8 cellular contexts compared by ENCODE assay signal in the genomic region with DNA sequence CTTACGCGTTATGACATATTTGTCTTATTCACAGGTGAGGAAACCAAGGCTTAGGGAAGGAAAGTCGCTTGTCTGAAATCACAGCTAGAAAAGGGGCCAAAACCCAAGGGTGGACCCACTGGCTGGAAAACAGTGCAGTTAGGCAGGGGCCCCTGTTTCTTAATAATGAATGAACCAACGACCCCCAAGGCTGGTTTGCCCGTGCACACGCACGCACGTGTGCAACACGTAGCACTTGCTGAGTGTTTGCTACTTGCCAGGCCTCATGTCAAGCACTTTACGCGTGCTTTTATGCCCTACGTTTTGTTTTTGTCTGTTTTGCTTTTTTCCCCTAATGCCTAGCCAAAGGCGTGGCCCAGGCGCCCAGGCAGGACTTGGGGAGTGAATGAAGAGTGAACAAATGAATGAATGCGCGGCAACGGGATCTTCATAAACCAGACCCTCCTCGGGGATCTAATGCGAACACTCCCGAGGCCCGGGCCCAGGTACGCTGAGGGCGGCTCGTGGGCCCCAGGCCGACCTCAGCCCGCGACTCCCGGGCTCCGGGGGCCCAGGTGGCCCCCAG. TPM values are rescaled to one million over a fixed set of nuclear protein-coding genes. Genes with fewer than 3 reads are reported as not detected.
DNase-seq lines count a peak whose midpoint lies in the region; ATAC-seq, FAIRE-seq and TF ChIP-seq lines count a peak whose summit lies in the region.

No MANE protein-coding gene starts in this region.

- FAIRE-seq in GM19239 (lab: Jason Lieb, UNC): peak; percentile 77

- peak overlapping the region; percentile 88 for H3K9ac ChIP-seq in fibroblast of lung (ENCODE audit: insufficient read depth, low read length)
- H3K9ac ChIP-seq in trophoblast cell (ENCODE audit: low read length): peak overlapping the region; percentile 55

- CTCF ChIA-PET in AG04449 (lab: Yijun Ruan, JAX): interaction anchor here (0.6 to 1.5 kb wide), 2 partner anchors 27 kb away, joined by 3 to 7 read pairs; no protein-coding TSS in a partner anchor

- H4K8ac ChIP-seq in trophoblast cell (ENCODE audit: low read depth, low read length): peak overlapping the region; percentile 89

- H3K9me3 ChIP-seq in fibroblast of lung (ENCODE audit: control insufficient read depth, insufficient read depth, low read depth, low read length) (no peaks in the 10 kb centered on the region), trophoblast cell (ENCODE audit: insufficient read depth, low read depth, low read length) (no peaks in the 10 kb centered on the region)

- H2AFZ ChIP-seq in fibroblast of lung (ENCODE audit: low read length): peak overlapping the region; percentile 71
- peak overlapping the region; percentile 77 for H2AFZ ChIP-seq in trophoblast cell (ENCODE audit: insufficient read depth, low read length, poor library complexity)

- H2BK120ac ChIP-seq in trophoblast cell (ENCODE audit: insufficient read depth, low read length, poor library complexity): peak overlapping the region; percentile 30

- peak overlapping the region; percentile 35 for H2BK5ac ChIP-seq in trophoblast cell (ENCODE audit: low read depth, low read length, poor library complexity)

- H3K23ac ChIP-seq in trophoblast cell (ENCODE audit: low read length): no peak overlapping the region

- H2AK5ac ChIP-seq in trophoblast cell (ENCODE audit: low read length): no peak overlapping the region

- no CpG with 5 or more reads among the region's 29 CpGs for WGBS in trophoblast cell (ENCODE audit: extremely low coverage, insufficient coverage, insufficient read length)

- H3K27me3 ChIP-seq in fibroblast of lung (ENCODE audit: control insufficient read depth, insufficient read depth, low read length) (no peaks in the 10 kb centered on the region), trophoblast cell (ENCODE audit: insufficient read depth, low read length) (no peaks in the 10 kb centered on the region)

- H3K4me2 ChIP-seq in fibroblast of lung (ENCODE audit: extremely low read depth, insufficient read depth, low read length) (peak overlapping the region; percentile 93), trophoblast cell (ENCODE audit: low read length) (peak overlapping the region; percentile 74)

- H3K4me1 ChIP-seq in fibroblast of lung (ENCODE audit: control insufficient read depth, extremely low read depth, insufficient read depth, low read length) (peaks cover 5% of the 10 kb centered on the region), trophoblast cell (ENCODE audit: control insufficient read depth in 1 of 2, insufficient read depth in 2 of 2, low read length in 2 of 2) (peaks cover 3% of the 10 kb centered on the region in 2 experiments)

- POLR2A ChIA-PET in AG04449 (lab: Yijun Ruan, JAX): no interaction called here

- peak overlapping the region; percentile 21 for H4K12ac ChIP-seq in trophoblast cell (ENCODE audit: low read depth, low read length)

- DNase-seq in AG04449 (ENCODE audit: low read depth, low spot score): no peak
- DNase-seq in GM19239 (ENCODE audit: insufficient read length, low spot score): no peak
- peak; percentile 9 for DNase-seq in SW480 (ENCODE audit: low spot score)
- DNase-seq in fibroblast of lung (ENCODE audit: low read depth in 2 of 2): no peak
- DNase-seq in trophoblast cell: peak in 1 of 2 donors; percentile 40
- DNase-seq in NCI-H526 treated with DMSO at 0.1 percent for 48 hours (lab: John Stamatoyannopoulos, UW): no peak

- H3K27ac ChIP-seq in fibroblast of lung (ENCODE audit: insufficient read depth, low read length) (peak overlapping the region; percentile 14), trophoblast cell (ENCODE audit: low read depth, low read length) (peak overlapping the region; percentile 59)

- peak overlapping the region; percentile 58 for H3K4ac ChIP-seq in trophoblast cell (ENCODE audit: low read depth, low read length)

- no peaks in the 10 kb centered on the region for H3K36me3 ChIP-seq in fibroblast of lung (ENCODE audit: control insufficient read depth, insufficient read depth, low read length)
- H3K36me3 ChIP-seq in trophoblast cell (ENCODE audit: control insufficient read depth in 1 of 2, insufficient read depth in 2 of 2, low read length in 2 of 2): no peaks in the 10 kb centered on the region

- H3K4me3 ChIP-seq in AG04449 (ENCODE audit: low read depth, low read length): peak overlapping the region; percentile 77
- H3K4me3 ChIP-seq in fibroblast of lung (replicated peaks in 1 of 4; ENCODE audit: control extremely low read depth in 1 of 4, insufficient read depth in 1 of 4, low read depth in 3 of 4, low read length in 4 of 4): peak overlapping the region; percentile 34 to 90 (median 80)
- H3K4me3 ChIP-seq in trophoblast cell (ENCODE audit: low read depth, low read length): peak overlapping the region; percentile 78

- peaks cover 10% of the 10 kb centered on the region for H3K79me1 ChIP-seq in trophoblast cell (ENCODE audit: low read length)

- no peaks in the 10 kb centered on the region for H4K20me1 ChIP-seq in fibroblast of lung (ENCODE audit: control insufficient read depth, extremely low read depth, insufficient read depth, low read length)

- peak overlapping the region; percentile 2 for H3K18ac ChIP-seq in trophoblast cell (ENCODE audit: low read length)

- H3K79me2 ChIP-seq in fibroblast of lung (ENCODE audit: control insufficient read depth, insufficient read depth, low read length): peaks cover 41% of the 10 kb centered on the region
- H3K79me2 ChIP-seq in trophoblast cell (ENCODE audit: control insufficient read depth, insufficient read depth, low read length, poor library complexity): peaks cover 13% of the 10 kb centered on the region

- H2BK12ac ChIP-seq in trophoblast cell (ENCODE audit: low read length): no peak overlapping the region

- TF ChIP-seq CTCF in AG04449 (IDR thresholded peaks at IDR 0.05; ENCODE audit: insufficient read depth, low read length, missing control alignments) (no peak), fibroblast of lung (conservative IDR thresholded peaks at IDR 0.05 in 1 of 2, IDR thresholded peaks at IDR 0.05 in 1 of 2; ENCODE audit: low read depth in 1 of 2, low read length in 2 of 2) (no peak)

- H4K91ac ChIP-seq in trophoblast cell (ENCODE audit: low read depth, low read length): peak overlapping the region; percentile 48

- peak overlapping the region; percentile 69 for H3K14ac ChIP-seq in trophoblast cell (ENCODE audit: low read length)

- ATAC-seq in HG02610 (IDR thresholded peaks at IDR 0.05; ENCODE audit: unreplicated experiment) (no peak), GM18867 (IDR thresholded peaks at IDR 0.05; ENCODE audit: unreplicated experiment) (no peak)

RNA-seq across cellular contexts. Expression of a gene that starts 0.6 kb away (rescaled TPM):
- 31.8 and 48.6 TPM in 2 replicates for total RNA-seq in fibroblast of lung
- 59.1 and 70.2 TPM in 2 replicates for polyA plus RNA-seq in fibroblast of lung
- polyA plus RNA-seq in fibroblast of lung (2012): 62.9 and 68.5 TPM in 2 replicates
- polyA minus RNA-seq in fibroblast of lung (ENCODE audit: low replicate concordance): 261 and 483 TPM in 2 replicates
- 86.2 and 87.9 TPM in 2 replicates for polyA plus RNA-seq in trophoblast cell (2013)

RNA-seq across cellular contexts. Expression of a gene that starts 50.9 kb away (rescaled TPM):
- 71.9 and 83.1 TPM in 2 replicates for total RNA-seq in fibroblast of lung
- 26.6 and 29.7 TPM in 2 replicates for polyA plus RNA-seq in fibroblast of lung
- polyA plus RNA-seq in fibroblast of lung (2012): 26.5 and 26.7 TPM in 2 replicates
- 65.6 and 66.2 TPM in 2 replicates for polyA minus RNA-seq in fibroblast of lung (ENCODE audit: low replicate concordance)
- polyA plus RNA-seq in trophoblast cell (2013): 17.4 and 17.6 TPM in 2 replicates
